14 cellular contexts compared by ENCODE assay signal in the genomic region with DNA sequence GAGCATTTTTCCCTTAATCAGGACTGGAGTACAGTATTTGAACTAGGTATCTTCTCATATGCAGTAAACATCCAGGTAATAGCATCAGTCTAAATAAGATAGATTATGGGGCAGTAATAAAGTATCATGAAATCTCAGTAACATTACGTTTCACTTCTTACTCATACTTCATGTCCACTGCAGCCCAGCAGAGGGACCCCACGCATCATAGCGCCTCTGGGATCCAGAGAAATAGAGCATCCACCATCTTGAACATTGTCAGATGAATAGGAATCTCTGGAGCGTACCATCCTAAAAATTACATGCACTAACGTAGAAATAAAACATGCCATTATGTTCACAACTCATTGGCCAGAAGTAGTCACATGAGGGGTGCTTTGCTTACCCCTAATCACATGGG.
DNase-seq lines count a peak whose midpoint lies in the region; ATAC-seq, FAIRE-seq and TF ChIP-seq lines count a peak whose summit lies in the region.
"Had no signal": no experiment of that assay in that cellular context is flagged by ENCODE, and none has a peak within 500 bp of the region (broad histone marks: within the 10 kb centered on the region; RNA-seq: fewer than 3 reads in every experiment).

No MANE protein-coding gene starts in this region.

- H3K4me2 ChIP-seq in GM12878 (ENCODE audit: control insufficient read depth, insufficient read depth) = no peak overlapping the region
- no peak overlapping the region for H3K4me2 ChIP-seq in parathyroid adenoma (ENCODE audit: low read length)

- TF ChIP-seq CTCF in GM12878 (IDR thresholded peaks at IDR 0.05 in 2 of 3, conservative IDR thresholded peaks at IDR 0.05 in 1 of 3; ENCODE audit: control insufficient read depth in 2 of 3, extremely low read depth in 1 of 3, insufficient read depth in 1 of 3, low read depth in 3 of 3, low read length in 3 of 3) (peak in 2 of 3 experiments; percentile 10 to 20; a peak in 1 of 6 replicates), parathyroid adenoma (IDR thresholded peaks at IDR 0.05) (peak; percentile 22)

- no peak for TF ChIP-seq RAD21 in GM12878 (IDR thresholded peaks at IDR 0.05; ENCODE audit: insufficient read depth, low read depth, low read length)

- H3K9me3 ChIP-seq in GM12878 (replicated peaks; ENCODE audit: control insufficient read depth, insufficient read depth, low read length) = no peaks in the 10 kb centered on the region
- no peaks in the 10 kb centered on the region for H3K9me3 ChIP-seq in parathyroid adenoma (ENCODE audit: control insufficient read depth, low read length)
- H3K9me3 ChIP-seq: HAP-1, right atrium auricular region, uterus had no signal

- intact Hi-C loops in GM12878 (cut with micrococcal nuclease; ENCODE audit: unreplicated experiment) = no loop called here

- ATAC-seq in GM12878 (peak; percentile 64), HG02642 (IDR thresholded peaks at IDR 0.05; ENCODE audit: poor library complexity, unreplicated experiment) (no peak), GM18511 (IDR thresholded peaks at IDR 0.05; ENCODE audit: unreplicated experiment) (no peak)

- no TSS peak for BruUV-seq in GM12878 (replicated peaks; lab: Mats Ljungman, UMichigan)

- SMC1A ChIA-PET in GM12878 (lab: Charles Lee; ENCODE audit: uncharacterized antibody, unreplicated experiment) = interaction anchor here (1.2 to 1.8 kb wide), 3 partner anchors 23 to 102 kb away, joined by 3 to 7 read pairs (median 4); no protein-coding TSS in a partner anchor

- RAD21 ChIA-PET in GM12878 (lab: Charles Lee; ENCODE audit: unreplicated experiment) = interaction anchor here (0.7 to 0.9 kb wide), 2 partner anchors 37 to 582 kb away, joined by 3 read pairs; no protein-coding TSS in a partner anchor

- in situ Hi-C loops in GM12878 (cut with MboI) = no loop called here

- H3K36me3 ChIP-seq in GM12878 (ENCODE audit: control insufficient read depth in 2 of 2, insufficient read depth in 2 of 2, low read length in 1 of 2) = no peaks in the 10 kb centered on the region
- H3K36me3 ChIP-seq in parathyroid adenoma (ENCODE audit: control insufficient read depth, insufficient read depth, low read length) = no peaks in the 10 kb centered on the region
- H3K36me3 ChIP-seq: HAP-1, right atrium auricular region, uterus had no signal

- H3K4me3 ChIP-seq in GM12878 (no peak overlapping the region), parathyroid adenoma (ENCODE audit: low read depth, low read length) (no peak overlapping the region)
- H3K4me3 ChIP-seq: HAP-1, right atrium auricular region, uterus had no signal

- H3K9ac ChIP-seq in GM12878 (ENCODE audit: control insufficient read depth, insufficient read depth, low read length) = no peak overlapping the region
- no peak overlapping the region for H3K9ac ChIP-seq in parathyroid adenoma

- FAIRE-seq in GM12878 (lab: Jason Lieb, UNC) = no peak
- FAIRE-seq: frontal cortex had no signal

- H4K20me1 ChIP-seq in GM12878 (ENCODE audit: control insufficient read depth, insufficient read depth) = no peaks in the 10 kb centered on the region

- DNase-seq in NCI-H2171 treated with DMSO at 0.1 percent for 48 hours (lab: John Stamatoyannopoulos, UW) = peak; percentile 38
- no peak for DNase-seq in NCI-H2171 (lab: John Stamatoyannopoulos, UW)
- peak; percentile 61 for DNase-seq in NCI-H146 (lab: John Stamatoyannopoulos, UW)
- DNase-seq in GM12878 (ENCODE audit: low read depth, low spot score) = no peak
- no peak for DNase-seq in KG1 (lab: John Stamatoyannopoulos, UW)
- DNase-seq: GF-D8, NCI-H1105, uterus had no signal

- H3K27ac ChIP-seq in GM12878 (ENCODE audit: control insufficient read depth, insufficient read depth) (no peak overlapping the region), parathyroid adenoma (no peak overlapping the region)
- H3K27ac ChIP-seq: right atrium auricular region, uterus had no signal

- H3K4me1 ChIP-seq in GM12878 (ENCODE audit: control insufficient read depth, insufficient read depth, low read length) = no peaks in the 10 kb centered on the region
- H3K4me1 ChIP-seq in parathyroid adenoma = no peaks in the 10 kb centered on the region
- H3K4me1 ChIP-seq: HAP-1, right atrium auricular region, uterus had no signal

- no peak for TF ChIP-seq EP300 in GM12878 (IDR thresholded peaks at IDR 0.05; ENCODE audit: borderline replicate concordance in 1 of 2, control insufficient read depth in 1 of 2, low read depth in 2 of 2, low read length in 2 of 2)

- WGBS in GM12878 (ENCODE audit: insufficient coverage, insufficient replicate concordance, low lambda C conversion rate, missing lambda C conversion rate) = 18% methylated on average over 5 of the region's 5 CpGs

- TF ChIP-seq POLR2A in GM12878 (IDR thresholded peaks at IDR 0.05; ENCODE audit: low read depth, low read length) = no peak

- CTCF ChIA-PET in GM12878 (lab: Yijun Ruan, JAX) = interaction anchor here (1.2 to 2.3 kb wide), 3 partner anchors 32 to 102 kb away, joined by 3 to 12 read pairs (median 7); no protein-coding TSS in a partner anchor

- no peak overlapping the region for H2AFZ ChIP-seq in GM12878 (ENCODE audit: control insufficient read depth, low read depth, low read length)
- H2AFZ ChIP-seq in parathyroid adenoma = no peak overlapping the region

- no peaks in the 10 kb centered on the region for H3K79me2 ChIP-seq in GM12878 (ENCODE audit: control insufficient read depth, insufficient read depth, low read length)
- H3K79me2 ChIP-seq in parathyroid adenoma = no peaks in the 10 kb centered on the region

- H3K27me3 ChIP-seq in GM12878 (replicated peaks in 1 of 2; ENCODE audit: control insufficient read depth in 2 of 2, insufficient read depth in 2 of 2, low read length in 1 of 2) = no peaks in the 10 kb centered on the region
- no peaks in the 10 kb centered on the region for H3K27me3 ChIP-seq in parathyroid adenoma (ENCODE audit: control insufficient read depth, insufficient read depth, low read length)
- H3K27me3 ChIP-seq: right atrium auricular region, uterus had no signal

- POLR2A ChIA-PET in GM12878 (lab: Charles Lee) = no interaction called here

TF ChIP-seq in GM12878, 131 proteins besides CTCF, POLR2A, EP300 and RAD21:
- TF ChIP-seq PAX8 (IDR thresholded peaks at IDR 0.05) (no peak), CHD4 (IDR thresholded peaks at IDR 0.05) (no peak), BRCA1 (IDR thresholded peaks at IDR 0.05; ENCODE audit: low read depth, low read length) (no peak)
- TF ChIP-seq, protein P1, sequence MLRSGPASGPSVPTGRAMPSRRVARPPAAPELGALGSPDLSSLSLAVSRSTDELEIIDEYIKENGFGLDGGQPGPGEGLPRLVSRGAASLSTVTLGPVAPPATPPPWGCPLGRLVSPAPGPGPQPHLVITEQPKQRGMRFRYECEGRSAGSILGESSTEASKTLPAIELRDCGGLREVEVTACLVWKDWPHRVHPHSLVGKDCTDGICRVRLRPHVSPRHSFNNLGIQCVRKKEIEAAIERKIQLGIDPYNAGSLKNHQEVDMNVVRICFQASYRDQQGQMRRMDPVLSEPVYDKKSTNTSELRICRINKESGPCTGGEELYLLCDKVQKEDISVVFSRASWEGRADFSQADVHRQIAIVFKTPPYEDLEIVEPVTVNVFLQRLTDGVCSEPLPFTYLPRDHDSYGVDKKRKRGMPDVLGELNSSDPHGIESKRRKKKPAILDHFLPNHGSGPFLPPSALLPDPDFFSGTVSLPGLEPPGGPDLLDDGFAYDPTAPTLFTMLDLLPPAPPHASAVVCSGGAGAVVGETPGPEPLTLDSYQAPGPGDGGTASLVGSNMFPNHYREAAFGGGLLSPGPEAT (IDR thresholded peaks at IDR 0.05; ENCODE audit: low read depth) = no peak

Comparison
In these comparisons a context has a peak if more than half of its experiments do, and no peak if none do; other contexts are left out.
1. DNase-seq: peak in NCI-H2171 treated with DMSO at 0.1 percent for 48 hours (single experiment) and NCI-H146 (single experiment); none in NCI-H2171 (single experiment), GM12878 (single experiment) and KG1 (single experiment).